In genomic region chr14:21498540-21499526, GRCh38 we compare ENCODE assay signal across 9 cellular contexts. TPM values are rescaled to one million over a fixed set of nuclear protein-coding genes. Genes with fewer than 3 reads are reported as not detected.
DNase-seq lines count a peak whose midpoint lies in the region; ATAC-seq and TF ChIP-seq lines count a peak whose summit lies in the region.
"Had no signal": no experiment of that assay in that cellular context is flagged by ENCODE, and none has a peak within 500 bp of the region (broad histone marks: within the 10 kb centered on the region; RNA-seq: fewer than 3 reads in every experiment).

No MANE protein-coding gene starts in this region.

- H3K27ac ChIP-seq in 22Rv1 (no peak overlapping the region; the same call in 1 of the 2 replicates), KMS-11 (no peak overlapping the region; the same call in 1 of the 2 replicates), PC-3 (ENCODE audit: low read length) (no peak overlapping the region), caudate nucleus (ENCODE audit: low read depth, low read length) (peak overlapping the region; percentile 15), left lung (no peak overlapping the region)

- H3K27me3 ChIP-seq in KMS-11 (ENCODE audit: insufficient read depth, low read depth) (no peaks in the 10 kb centered on the region), PC-3 (ENCODE audit: low read length) (no peaks in the 10 kb centered on the region), left lung (no peaks in the 10 kb centered on the region)

- no peaks in the 10 kb centered on the region for H3F3A ChIP-seq in PC-3 (ENCODE audit: low read length, unreplicated experiment)

- ATAC-seq in PC-3 (peak; percentile 77), left lung (peak; percentile 34), HG02840 (IDR thresholded peaks at IDR 0.05; ENCODE audit: low FRiP score, unreplicated experiment) (no peak), GM19452 (IDR thresholded peaks at IDR 0.05; ENCODE audit: unreplicated experiment) (no peak)

- intact Hi-C loops in PC-3 (cut with micrococcal nuclease): loop anchor here (1.0 kb wide), 1 partner anchor 58 kb away; no protein-coding TSS in a partner anchor
- intact Hi-C loops in left lung (cut with DNase I): no loop called here

- peaks cover 31% of the 10 kb centered on the region for H3K4me1 ChIP-seq in KMS-11 (ENCODE audit: low read depth, poor library complexity, severe bottlenecking)
- H3K4me1 ChIP-seq in PC-3 (ENCODE audit: insufficient read depth, low read length): no peaks in the 10 kb centered on the region
- H3K4me1 ChIP-seq in left lung: peaks cover 0 to 12% of the 10 kb centered on the region in 2 donors

- TF ChIP-seq CTCF in 22Rv1 (IDR thresholded peaks at IDR 0.05) (peak; percentile 65), KMS-11 (conservative IDR thresholded peaks at IDR 0.05; ENCODE audit: low read depth, low read length) (peak; percentile 67), PC-3 (conservative IDR thresholded peaks at IDR 0.05; ENCODE audit: low read depth, low read length) (peak; percentile 77), left lung (IDR thresholded peaks at IDR 0.05) (peak in 1 of 2 donors; percentile 38)

- CTCF ChIA-PET in PC-3 (lab: Charles Lee): interaction anchor here (0.6 to 1.5 kb wide), 8 partner anchors 12 to 815 kb away, joined by 3 to 19 read pairs (median 3); partner anchors contain the start of genes METTL3 and SUPT16H

- no peaks in the 10 kb centered on the region for H3K9me3 ChIP-seq in PC-3 (ENCODE audit: low read length)
- H3K9me3 ChIP-seq in left lung: no peaks in the 10 kb centered on the region

- H2AFZ ChIP-seq in KMS-11 (ENCODE audit: low read depth) (no peak overlapping the region), PC-3 (ENCODE audit: low read length) (no peak overlapping the region)

- H3K4me3 ChIP-seq in KMS-11 (IDR thresholded peaks at IDR 0.05; ENCODE audit: insufficient read depth, low read depth, low read length): no peak overlapping the region
- H3K4me3 ChIP-seq in PC-3 (ENCODE audit: low read length): no peak overlapping the region
- no peak overlapping the region for H3K4me3 ChIP-seq in left lung
- H3K4me3 ChIP-seq: lung had no signal

- DNase-seq in EL (peak; percentile 49), PC-3 (peak; percentile 65), caudate nucleus (lab: John Stamatoyannopoulos, UW) (peak in 4 of 61 donors; percentile 2 to 12 (median 6)), left lung (no peak)

- POLR2A ChIA-PET in PC-3 (lab: Charles Lee; ENCODE audit: unreplicated experiment): interaction anchor here (0.6 to 1.0 kb wide), 2 partner anchors 12 to 27 kb away, joined by 4 read pairs; partner anchors contain the start of genes METTL3 and SALL2

- no peaks in the 10 kb centered on the region for H3K9me2 ChIP-seq in PC-3 (replicated peaks; ENCODE audit: low read length)

- no peak overlapping the region; the same call in 1 of the 2 replicates for H3K4me2 ChIP-seq in KMS-11
- H3K4me2 ChIP-seq in PC-3 (ENCODE audit: low read length): no peak overlapping the region

- H3K9ac ChIP-seq in KMS-11: no peak overlapping the region
- no peak overlapping the region for H3K9ac ChIP-seq in PC-3 (ENCODE audit: low read length)

- H3K79me2 ChIP-seq in KMS-11 (ENCODE audit: insufficient read depth, low read depth) (no peaks in the 10 kb centered on the region), PC-3 (ENCODE audit: low read length) (0 out of 2 replicates have a peak, but pooled peaks cover 2% of the 10 kb centered on the region)

- TSS peak; percentile 2 for BruUV-seq in PC-3 (replicated peaks; lab: Mats Ljungman, UMichigan)

- H3K36me3 ChIP-seq in KMS-11 (ENCODE audit: insufficient read depth) (no peaks in the 10 kb centered on the region), PC-3 (ENCODE audit: low read depth, low read length) (peaks cover 75% of the 10 kb centered on the region), left lung (peaks cover 0 to 100% of the 10 kb centered on the region in 2 donors)

- no peaks in the 10 kb centered on the region for H4K20me1 ChIP-seq in KMS-11 (ENCODE audit: insufficient read depth)
- H4K20me1 ChIP-seq in PC-3 (ENCODE audit: low read length): no peaks in the 10 kb centered on the region

RNA-seq across cellular contexts. Expression of gene METTL3, which starts 12.3 kb away (rescaled TPM):
- total RNA-seq in PC-3 (2014; rRNA removed) (47.6 and 57.1 TPM in 2 replicates), left lung (10 to 100 TPM; 36.8 to 50.4 TPM)

RNA-seq across cellular contexts. Expression of gene TOX4, which starts 21.8 kb away (rescaled TPM):
- total RNA-seq in PC-3 (2014; rRNA removed) (26.7 and 38.5 TPM in 2 replicates), left lung (10 to 100 TPM; 62.9 to 67.9 TPM)

RNA-seq across cellular contexts. Expression of gene RAB2B, which starts 22.1 kb away (rescaled TPM):
- total RNA-seq in PC-3 (2014; rRNA removed) (11.7 and 26.8 TPM in 2 replicates), left lung (10 to 100 TPM; 26.8 to 30.2 TPM)

RNA-seq across cellular contexts. Expression of gene SALL2, which starts 27.3 kb away (rescaled TPM):
- total RNA-seq in PC-3 (2014; rRNA removed) (4.1 and 6.0 TPM in 2 replicates), left lung (10 to 100 TPM in 1 of 2 donors, 1 to 10 TPM in 1; 7.6 to 12.4 TPM)

RNA-seq across cellular contexts. Expression of gene CHD8, which starts 42.9 kb away (rescaled TPM):
- total RNA-seq in PC-3 (2014; rRNA removed) (57.4 and 81.0 TPM in 2 replicates), left lung (10 to 100 TPM; 69.2 to 73.5 TPM)

Comparison
In these comparisons a context has a peak if more than half of its experiments do, and no peak if none do; other contexts are left out.
1. DNase-seq: peak in EL (single experiment) and PC-3 (single experiment); none in left lung (0 of 2).
2. ATAC-seq: peak in PC-3 (single experiment) and left lung (single experiment); none in HG02840 (single experiment) and GM19452 (single experiment).